In the genomic region with DNA sequence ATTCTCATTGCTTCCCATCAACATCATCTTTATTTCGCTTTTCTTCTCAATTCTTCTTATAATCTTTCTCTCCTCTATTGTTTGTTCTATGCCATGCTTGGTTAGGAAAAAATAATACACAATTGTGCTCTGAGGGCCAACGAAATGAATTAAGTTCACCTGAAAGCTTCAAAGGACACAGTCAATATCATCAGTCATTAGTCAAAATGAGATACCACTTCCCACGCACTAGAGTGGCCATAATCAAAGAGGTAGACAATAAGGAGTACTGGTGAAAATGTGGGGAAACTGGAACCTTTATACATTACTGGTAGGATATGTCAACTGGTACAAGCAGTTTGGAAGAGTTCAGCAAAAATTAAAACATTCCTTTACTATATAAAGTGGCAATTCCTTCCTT, we compare ENCODE assay signal across 19 cellular contexts.
A peak's percentile ranks its signal among the peaks of the same experiment; 100 is the strongest.
DNase-seq lines count a peak whose midpoint lies in the region; ATAC-seq and TF ChIP-seq lines count a peak whose summit lies in the region.
"Had no signal": no experiment of that assay in that cellular context is flagged by ENCODE, and none has a peak within 500 bp of the region (broad histone marks: within the 10 kb centered on the region; RNA-seq: fewer than 3 reads in every experiment).

No MANE protein-coding gene starts in this region.

- H3K4me2 ChIP-seq in smooth muscle cell = no peak overlapping the region

- peaks cover 5% of the 10 kb centered on the region; the same call in 1 of the 2 replicates for H3K36me3 Mint-ChIP-seq in WTC11
- no peaks in the 10 kb centered on the region for H3K36me3 Mint-ChIP-seq in activated CD8-positive, alpha-beta memory T cell treated with anti-CD3 and anti-CD28 coated beads, Interleukin-2, amount 10 ng/mL, durations not matched to agents 7 days and 5 days
- H3K36me3 Mint-ChIP-seq: CD4-positive, alpha-beta memory T cell had no signal

- H3K27ac ChIP-seq in smooth muscle cell (ENCODE audit: low read depth) = peak overlapping the region; percentile 61
- H3K27ac ChIP-seq: BLaER1, SJSA1 had no signal

- no peak overlapping the region for H2AFZ ChIP-seq in smooth muscle cell (ENCODE audit: low read depth)

- peaks cover 5% of the 10 kb centered on the region for H3K9me3 Mint-ChIP-seq in WTC11
- no peaks in the 10 kb centered on the region for H3K9me3 Mint-ChIP-seq in activated CD8-positive, alpha-beta memory T cell treated with anti-CD3 and anti-CD28 coated beads, Interleukin-2, amount 10 ng/mL, durations not matched to agents 7 days and 5 days (ENCODE audit: low read depth)

- H3K36me3 ChIP-seq in smooth muscle cell (ENCODE audit: low read depth) = no peaks in the 10 kb centered on the region
- H3K36me3 ChIP-seq: BLaER1, SJSA1 had no signal

- peaks cover 41% of the 10 kb centered on the region for H3K4me1 Mint-ChIP-seq in WTC11
- H3K4me1 Mint-ChIP-seq in activated CD8-positive, alpha-beta memory T cell treated with anti-CD3 and anti-CD28 coated beads, Interleukin-2, amount 10 ng/mL, durations not matched to agents 7 days and 5 days = peaks cover 2% of the 10 kb centered on the region
- H3K4me1 Mint-ChIP-seq: CD4-positive, alpha-beta memory T cell had no signal

- no peaks in the 10 kb centered on the region for H4K20me1 ChIP-seq in smooth muscle cell (ENCODE audit: low read depth)
- H4K20me1 ChIP-seq: BLaER1 had no signal

- CTCF ChIA-PET in WTC11 (lab: Charles Lee) = no interaction called here
- CTCF ChIA-PET in activated CD8-positive, alpha-beta memory T cell treated with anti-CD3 and anti-CD28 coated beads, Interleukin-2, amount 10 ng/mL, durations not matched to agents 7 days and 5 days (lab: Charles Lee) = interaction anchor here (0.7 kb wide), 1 partner anchor 1136 kb away, joined by 3 read pairs; no protein-coding TSS in a partner anchor

- no peak for TF ChIP-seq CTCF in WTC11 (IDR thresholded peaks at IDR 0.05)
- no peak for TF ChIP-seq CTCF in smooth muscle cell (IDR thresholded peaks at IDR 0.05; ENCODE audit: borderline replicate concordance, insufficient read depth, poor library complexity, severe bottlenecking)

- WGBS in smooth muscle cell (ENCODE audit: low lambda C conversion rate) = 86% methylated on average over 3 of the region's 3 CpGs

- H3F3A ChIP-seq in smooth muscle cell (ENCODE audit: low read depth) = no peaks in the 10 kb centered on the region

- no peaks in the 10 kb centered on the region for H3K9me3 ChIP-seq in smooth muscle cell (replicated peaks; ENCODE audit: low read depth)
- H3K9me3 ChIP-seq: BLaER1, SJSA1 had no signal

- H3K27ac Mint-ChIP-seq in WTC11 = peak overlapping the region; percentile 34
- H3K27ac Mint-ChIP-seq in activated CD8-positive, alpha-beta memory T cell treated with anti-CD3 and anti-CD28 coated beads, Interleukin-2, amount 10 ng/mL, durations not matched to agents 7 days and 5 days = no peak overlapping the region
- H3K27ac Mint-ChIP-seq: CD4-positive, alpha-beta memory T cell had no signal

- no peak overlapping the region for H3K4me3 Mint-ChIP-seq in WTC11
- no peak overlapping the region for H3K4me3 Mint-ChIP-seq in activated CD8-positive, alpha-beta memory T cell treated with anti-CD3 and anti-CD28 coated beads, Interleukin-2, amount 10 ng/mL, durations not matched to agents 7 days and 5 days
- H3K4me3 Mint-ChIP-seq: CD4-positive, alpha-beta memory T cell had no signal

- H3K4me3 ChIP-seq in smooth muscle cell = no peak overlapping the region
- H3K4me3 ChIP-seq: BLaER1, SJSA1 had no signal

- H3K27me3 ChIP-seq in smooth muscle cell (ENCODE audit: low read depth) = no peaks in the 10 kb centered on the region
- H3K27me3 ChIP-seq: BLaER1 had no signal

- H3K79me2 ChIP-seq in smooth muscle cell (ENCODE audit: low read depth) = no peaks in the 10 kb centered on the region

- POLR2A ChIA-PET in WTC11 (lab: Charles Lee) = no interaction called here

- H3K4me1 ChIP-seq in smooth muscle cell (ENCODE audit: low read depth) = peaks cover 10% of the 10 kb centered on the region
- H3K4me1 ChIP-seq: SJSA1 had no signal

- H3K27me3 Mint-ChIP-seq in WTC11 (ENCODE audit: low read depth) = no peaks in the 10 kb centered on the region
- H3K27me3 Mint-ChIP-seq in activated CD8-positive, alpha-beta memory T cell treated with anti-CD3 and anti-CD28 coated beads, Interleukin-2, amount 10 ng/mL, durations not matched to agents 7 days and 5 days = peaks cover 3% of the 10 kb centered on the region

- ATAC-seq in GM18861 (IDR thresholded peaks at IDR 0.05; ENCODE audit: unreplicated experiment) = peak; percentile 73
- peak; percentile 56 for ATAC-seq in GM19463 (IDR thresholded peaks at IDR 0.05; ENCODE audit: unreplicated experiment)
- no peak for ATAC-seq in WTC11
- no peak for ATAC-seq in activated CD8-positive, alpha-beta memory T cell treated with anti-CD3 and anti-CD28 coated beads, Interleukin-2, amount 10 ng/mL, durations not matched to agents 7 days and 5 days
- ATAC-seq: Right ventricle myocardium inferior had no signal

- DNase-seq in WTC11 (ENCODE audit: low spot score) = no peak
- DNase-seq in smooth muscle cell (lab: John Stamatoyannopoulos, UW; ENCODE audit: unreplicated experiment) = no peak
- DNase-seq in NCI-H526 (lab: John Stamatoyannopoulos, UW) = no peak
- DNase-seq in stimulated activated CD4-positive, alpha-beta T cell treated with anti-CD3 and anti-CD28 coated beads, Interleukin-15, amount 100 ng/mL, for 24 hours = no peak
- DNase-seq in activated CD8-positive, alpha-beta memory T cell treated with anti-CD3 and anti-CD28 coated beads, Interleukin-2, amount 10 ng/mL, durations not matched to agents 7 days and 5 days = no peak
- DNase-seq: CD4-positive, alpha-beta memory T cell; H7; IMR-90; Karpas-422; NCI-H1105 treated with DMSO at 0.1 percent for 48 hours; NCI-H1694; NCI-H2081; NCI-H446; NCI-H526 treated with DMSO at 0.1 percent for 48 hours had no signal

- no peak overlapping the region for H3K9ac ChIP-seq in smooth muscle cell (ENCODE audit: low read depth)
- H3K9ac ChIP-seq: BLaER1 had no signal

TF ChIP-seq in WTC11, 78 proteins besides CTCF, POLR2A, EP300 and RAD21:
- no peak for TF ChIP-seq EMX1 (CRISPR knock-in tag; IDR thresholded peaks at IDR 0.05)
- TF ChIP-seq, protein P1, sequence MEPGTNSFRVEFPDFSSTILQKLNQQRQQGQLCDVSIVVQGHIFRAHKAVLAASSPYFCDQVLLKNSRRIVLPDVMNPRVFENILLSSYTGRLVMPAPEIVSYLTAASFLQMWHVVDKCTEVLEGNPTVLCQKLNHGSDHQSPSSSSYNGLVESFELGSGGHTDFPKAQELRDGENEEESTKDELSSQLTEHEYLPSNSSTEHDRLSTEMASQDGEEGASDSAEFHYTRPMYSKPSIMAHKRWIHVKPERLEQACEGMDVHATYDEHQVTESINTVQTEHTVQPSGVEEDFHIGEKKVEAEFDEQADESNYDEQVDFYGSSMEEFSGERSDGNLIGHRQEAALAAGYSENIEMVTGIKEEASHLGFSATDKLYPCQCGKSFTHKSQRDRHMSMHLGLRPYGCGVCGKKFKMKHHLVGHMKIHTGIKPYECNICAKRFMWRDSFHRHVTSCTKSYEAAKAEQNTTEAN (CRISPR knock-in tag; IDR thresholded peaks at IDR 0.05) = no peak
- no peak for TF ChIP-seq ZNF532 (CRISPR knock-in tag; IDR thresholded peaks at IDR 0.05; ENCODE audit: borderline replicate concordance)
- TF ChIP-seq ATF3 (CRISPR knock-in tag; conservative IDR thresholded peaks at IDR 0.05) = no peak
- no peak for TF ChIP-seq TCF7 (CRISPR knock-in tag; IDR thresholded peaks at IDR 0.05; ENCODE audit: low read depth)
- no peak for TF ChIP-seq TEAD4 (CRISPR knock-in tag; IDR thresholded peaks at IDR 0.05)
TF ChIP-seq in WTC11: peak in this region for 0.

Comparison
In these comparisons a context has a peak if more than half of its experiments do, and no peak if none do; other contexts are left out.
1. ATAC-seq: peak in GM18861 (single experiment) and GM19463 (single experiment); none in WTC11 (single experiment) and activated CD8-positive, alpha-beta memory T cell treated with anti-CD3 and anti-CD28 coated beads, Interleukin-2, amount 10 ng/mL, durations not matched to agents 7 days and 5 days (single experiment).